Comparison of ENCODE assay signal across 4 cellular contexts in the genomic region with DNA sequence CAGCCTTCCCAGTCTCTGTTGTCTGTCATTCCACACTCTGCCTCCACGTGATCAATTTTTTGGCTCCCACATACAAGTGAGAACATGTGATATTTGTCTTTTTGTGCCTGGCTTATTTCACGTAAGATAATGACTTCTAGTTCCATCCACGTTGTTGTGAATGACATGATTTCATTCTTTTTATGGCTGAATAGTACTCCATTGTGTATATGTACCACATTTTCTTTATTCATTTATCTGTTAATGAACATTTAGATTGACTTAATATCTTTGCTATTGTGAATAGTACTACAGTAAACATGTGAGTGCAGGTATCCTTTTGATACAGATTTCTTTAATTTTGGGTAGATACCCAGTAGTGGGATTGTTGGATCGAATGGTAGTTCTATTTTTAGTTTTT. TPM values are rescaled to one million over a fixed set of nuclear protein-coding genes. Genes with fewer than 3 reads are reported as not detected.
"Had no signal": no experiment of that assay in that cellular context is flagged by ENCODE, and none has a peak within 500 bp of the region (broad histone marks: within the 10 kb centered on the region; RNA-seq: fewer than 3 reads in every experiment).

No MANE protein-coding gene starts in this region.

- ATAC-seq: GM12878 had no signal

- DNase-seq: GDM1, GF-D8 had no signal

- H3K4me3 ChIP-seq: GM12878 had no signal

RNA-seq across cellular contexts. Expression of a gene that starts 31.4 kb away (rescaled TPM):
- total RNA-seq: G401, GM12878 had no signal
